In genomic region chr1:51305371-51305823, GRCh38 we compare ENCODE assay signal across 4 cellular contexts.
TF ChIP-seq lines count a peak whose summit lies in the region.

No MANE protein-coding gene starts in this region.

TF ChIP-seq in SK-N-SH treated with all-trans-retinoic acid at 6 μM for 48 hours, 23 proteins besides CTCF, POLR2A, EP300 and RAD21:
- no peak for TF ChIP-seq TOX (CRISPR knock-in tag; IDR thresholded peaks at IDR 0.05; ENCODE audit: borderline replicate concordance)
- TF ChIP-seq SNAI2 (CRISPR knock-in tag; IDR thresholded peaks at IDR 0.05): no peak
- peak; percentile 58; the same call in 1 of the 2 replicates for TF ChIP-seq ZFP3 (CRISPR knock-in tag; IDR thresholded peaks at IDR 0.05)

TF ChIP-seq in SK-N-SH, 30 proteins besides CTCF, POLR2A, EP300 and RAD21:
- TF ChIP-seq MAX (IDR thresholded peaks at IDR 0.05; ENCODE audit: low read depth) (no peak), FOXM1 (IDR thresholded peaks at IDR 0.05; ENCODE audit: low read depth) (no peak), JUND (IDR thresholded peaks at IDR 0.05) (no peak), MXI1 (IDR thresholded peaks at IDR 0.05; ENCODE audit: low read depth, low read length) (no peak), GATA2 (CRISPR knock-in tag; IDR thresholded peaks at IDR 0.05) (no peak), TEAD4 (IDR thresholded peaks at IDR 0.05; ENCODE audit: borderline replicate concordance, insufficient read depth) (no peak), CHD2 (IDR thresholded peaks at IDR 0.05; ENCODE audit: low read length, partially characterized antibody) (no peak), SMC3 (IDR thresholded peaks at IDR 0.05; ENCODE audit: low read depth, low read length) (no peak)

TF ChIP-seq in WTC11, 78 proteins besides CTCF, POLR2A, EP300 and RAD21:
- TF ChIP-seq ZNF317 (CRISPR knock-in tag; IDR thresholded peaks at IDR 0.05; ENCODE audit: borderline replicate concordance, low read depth) (no peak), TEAD1 (CRISPR knock-in tag; IDR thresholded peaks at IDR 0.05) (no peak), FOXK1 (CRISPR knock-in tag; IDR thresholded peaks at IDR 0.05) (no peak), IRF2 (CRISPR knock-in tag; IDR thresholded peaks at IDR 0.05; ENCODE audit: borderline replicate concordance, low read depth) (no peak), CBFB (CRISPR knock-in tag; IDR thresholded peaks at IDR 0.05; ENCODE audit: low read depth) (no peak)
TF ChIP-seq in WTC11: peak in this region for 0.

TF ChIP-seq in HepG2, 621 proteins besides CTCF, POLR2A, EP300 and RAD21 (continues in another document):
- TF ChIP-seq SALL1 (CRISPR knock-in tag; IDR thresholded peaks at IDR 0.05): peak; percentile 17; the same call in 1 of the 2 replicates
- TF ChIP-seq ZNF124 (CRISPR knock-in tag; IDR thresholded peaks at IDR 0.05): no peak
- TF ChIP-seq ZNF549 (CRISPR knock-in tag; IDR thresholded peaks at IDR 0.05): no peak
- peak; percentile 91; the same call in 1 of the 2 replicates for TF ChIP-seq TFAP4 (IDR thresholded peaks at IDR 0.05; ENCODE audit: borderline replicate concordance, low read depth)
- no peak for TF ChIP-seq ARID3A (IDR thresholded peaks at IDR 0.05; ENCODE audit: low read depth, low read length)
- no peak for TF ChIP-seq ZNF639 (CRISPR knock-in tag; conservative IDR thresholded peaks at IDR 0.05)
- no peak for TF ChIP-seq ZNF558 (CRISPR knock-in tag; IDR thresholded peaks at IDR 0.05; ENCODE audit: borderline replicate concordance)
- 0 out of 2 replicates have a peak, but pooled peaks have one; percentile 16 for TF ChIP-seq DRAP1 (CRISPR knock-in tag; IDR thresholded peaks at IDR 0.05)
- TF ChIP-seq SRSF1 (optimal IDR thresholded peaks at IDR 0.05; ENCODE audit: low read depth, low read length): no peak
- peak; percentile 59; the same call in 1 of the 2 replicates for TF ChIP-seq ZMYM4 (CRISPR knock-in tag; IDR thresholded peaks at IDR 0.05)
- no peak for TF ChIP-seq HDAC6 (IDR thresholded peaks at IDR 0.05; ENCODE audit: low read depth, low read length)
- TF ChIP-seq HNF4A (CRISPR knock-in tag; IDR thresholded peaks at IDR 0.05): 0 out of 2 replicates have a peak, but pooled peaks have one; percentile 16
- no peak for TF ChIP-seq ZNF724P (CRISPR knock-in tag; IDR thresholded peaks at IDR 0.05; ENCODE audit: borderline replicate concordance)
- TF ChIP-seq ZNF644 (CRISPR knock-in tag; IDR thresholded peaks at IDR 0.05; ENCODE audit: low read depth): peak; percentile 92
- TF ChIP-seq ZNF382 (CRISPR knock-in tag; IDR thresholded peaks at IDR 0.05; ENCODE audit: borderline replicate concordance): no peak
- 0 out of 2 replicates have a peak, but pooled peaks have one; percentile 26 for TF ChIP-seq HMG20B (CRISPR knock-in tag; conservative IDR thresholded peaks at IDR 0.05)
- TF ChIP-seq ZNF17 (CRISPR knock-in tag; IDR thresholded peaks at IDR 0.05): no peak
- peak; percentile 86 for TF ChIP-seq HNF1A (IDR thresholded peaks at IDR 0.05; ENCODE audit: low read depth)
- TF ChIP-seq HNF1A (CRISPR knock-in tag; IDR thresholded peaks at IDR 0.05; ENCODE audit: borderline replicate concordance): peak; percentile 94
- TF ChIP-seq BRD4 (CRISPR knock-in tag; IDR thresholded peaks at IDR 0.05): no peak
- no peak for TF ChIP-seq GTF2F1 (IDR thresholded peaks at IDR 0.05; ENCODE audit: low read length)
- TF ChIP-seq ZBTB26 (CRISPR knock-in tag; IDR thresholded peaks at IDR 0.05; ENCODE audit: borderline replicate concordance): peak; percentile 72; the same call in 1 of the 2 replicates
- TF ChIP-seq RAD51 (IDR thresholded peaks at IDR 0.05; ENCODE audit: borderline replicate concordance): no peak
- no peak for TF ChIP-seq SP5 (CRISPR knock-in tag; IDR thresholded peaks at IDR 0.05; ENCODE audit: borderline replicate concordance, low read depth)
- TF ChIP-seq GATAD2A (CRISPR knock-in tag; IDR thresholded peaks at IDR 0.05): peak; percentile 31; the same call in 1 of the 2 replicates
- no peak for TF ChIP-seq ZNF720 (CRISPR knock-in tag; IDR thresholded peaks at IDR 0.05)
- no peak for TF ChIP-seq MIXL1 (CRISPR knock-in tag; IDR thresholded peaks at IDR 0.05)
- TF ChIP-seq GMEB2 (CRISPR knock-in tag; IDR thresholded peaks at IDR 0.05; ENCODE audit: low read depth): no peak
- no peak for TF ChIP-seq BCL3 (CRISPR knock-in tag; IDR thresholded peaks at IDR 0.05)
- TF ChIP-seq MTERF4 (CRISPR knock-in tag; IDR thresholded peaks at IDR 0.05): no peak
- TF ChIP-seq ZNF788 (CRISPR knock-in tag; IDR thresholded peaks at IDR 0.05; ENCODE audit: borderline replicate concordance): no peak
- no peak for TF ChIP-seq DPF2 (CRISPR knock-in tag; IDR thresholded peaks at IDR 0.05; ENCODE audit: borderline replicate concordance, low read depth)
- TF ChIP-seq PHF8 (CRISPR knock-in tag; IDR thresholded peaks at IDR 0.05): no peak
- TF ChIP-seq SAP130 (CRISPR knock-in tag; IDR thresholded peaks at IDR 0.05; ENCODE audit: low read depth): 0 out of 2 replicates have a peak, but pooled peaks have one; percentile 11
- TF ChIP-seq RFX3 (CRISPR knock-in tag; IDR thresholded peaks at IDR 0.05): no peak
- no peak for TF ChIP-seq BCL6 (CRISPR knock-in tag; IDR thresholded peaks at IDR 0.05)
- no peak for TF ChIP-seq ZSCAN29 (CRISPR knock-in tag; conservative IDR thresholded peaks at IDR 0.05)
- peak; percentile 32; the same call in 1 of the 2 replicates for TF ChIP-seq ARID5B (CRISPR knock-in tag; IDR thresholded peaks at IDR 0.05)
